ENCODE assay signal across 14 cellular contexts in the genomic region with DNA sequence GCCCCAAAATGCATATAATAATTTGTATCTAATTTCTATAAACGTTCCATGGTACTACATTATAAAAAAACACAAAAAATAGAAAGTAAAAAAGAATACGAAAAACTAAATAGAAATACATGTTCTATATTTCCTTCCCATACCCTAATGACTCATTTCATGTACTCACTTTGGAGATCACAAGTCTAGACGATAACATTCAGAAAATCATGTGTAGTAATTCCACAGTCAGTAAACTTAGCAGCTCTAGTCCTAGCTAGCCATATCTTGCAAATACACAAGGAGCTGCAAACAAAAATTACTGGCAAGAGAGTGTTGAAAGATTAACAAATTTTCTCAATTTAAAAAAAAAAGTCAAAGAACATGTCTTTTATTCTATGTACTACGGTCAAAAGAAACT. TPM values are rescaled to one million over a fixed set of nuclear protein-coding genes. Genes with fewer than 3 reads are reported as not detected.
DNase-seq lines count a peak whose midpoint lies in the region; ATAC-seq and TF ChIP-seq lines count a peak whose summit lies in the region.
"Had no signal": no experiment of that assay in that cellular context is flagged by ENCODE, and none has a peak within 500 bp of the region (broad histone marks: within the 10 kb centered on the region; RNA-seq: fewer than 3 reads in every experiment).

No MANE protein-coding gene starts in this region.

- no peaks in the 10 kb centered on the region for H3K27me3 ChIP-seq in breast epithelium
- H3K27me3 ChIP-seq in suprapubic skin = no peaks in the 10 kb centered on the region
- H3K27me3 ChIP-seq: Peyer's patch, thyroid gland had no signal

- no peaks in the 10 kb centered on the region for H3K27me3 Mint-ChIP-seq in MCF 10A (ENCODE audit: insufficient read depth, unreplicated experiment)
- no peaks in the 10 kb centered on the region for H3K27me3 Mint-ChIP-seq in WTC11 (ENCODE audit: low read depth)
- H3K27me3 Mint-ChIP-seq: activated naive CD4-positive, alpha-beta T cell treated with anti-CD3 and anti-CD28 coated beads, Interleukin-2, amount 10 ng/mL, durations not matched to agents 7 days and 5 days had no signal

- no peak for TF ChIP-seq EP300 in suprapubic skin (IDR thresholded peaks at IDR 0.05)

- DNase-seq in MCF 10A (ENCODE audit: unreplicated experiment) (peak; percentile 12), breast epithelium (ENCODE audit: low spot score in 2 of 2) (no peak), WTC11 (ENCODE audit: low spot score) (no peak), fibroblast of the aortic adventitia (ENCODE audit: low read depth) (no peak), suprapubic skin (ENCODE audit: low spot score in 2 of 2) (no peak), AG08396 (ENCODE audit: low spot score) (no peak), middle frontal gyrus (ENCODE audit: extremely low spot score, low spot score) (no peak), NCI-H1105 treated with DMSO at 0.1 percent for 48 hours (lab: John Stamatoyannopoulos, UW) (no peak)
- DNase-seq: activated CD4-positive, CD25-positive, alpha-beta regulatory T cell; activated naive CD4-positive, alpha-beta T cell treated with anti-CD3 and anti-CD28 coated beads, Interleukin-2, amount 10 ng/mL, durations not matched to agents 7 days and 5 days; NCI-H2081 treated with DMSO at 0.1 percent for 48 hours; Peyer's patch; thyroid gland had no signal

- WGBS in suprapubic skin = 65% methylated on average over 4 of the region's 4 CpGs

- H3K36me3 Mint-ChIP-seq in MCF 10A (ENCODE audit: insufficient read depth, unreplicated experiment) (peaks cover 48% of the 10 kb centered on the region), WTC11 (peaks cover 43% of the 10 kb centered on the region)

- TF ChIP-seq CTCF in MCF 10A (IDR thresholded peaks at IDR 0.05; ENCODE audit: unreplicated experiment) (no peak), breast epithelium (IDR thresholded peaks at IDR 0.05) (no peak), WTC11 (IDR thresholded peaks at IDR 0.05) (no peak), fibroblast of the aortic adventitia (IDR thresholded peaks at IDR 0.05; ENCODE audit: insufficient read depth, low read length) (no peak), suprapubic skin (IDR thresholded peaks at IDR 0.05) (no peak)

- no peaks in the 10 kb centered on the region for H3K4me1 ChIP-seq in breast epithelium
- H3K4me1 ChIP-seq in suprapubic skin = peaks cover 25% of the 10 kb centered on the region
- H3K4me1 ChIP-seq: parathyroid adenoma had no signal

- H3K4me1 Mint-ChIP-seq in MCF 10A (ENCODE audit: insufficient read depth, unreplicated experiment) = peaks cover 28% of the 10 kb centered on the region
- H3K4me1 Mint-ChIP-seq in WTC11 = peaks cover 8% of the 10 kb centered on the region

- CTCF ChIA-PET in MCF 10A (lab: Yijun Ruan, JAX) (interaction anchor here (0.6 to 2.7 kb wide), 3 partner anchors 10 to 135 kb away, joined by 4 to 11 read pairs (median 4); no protein-coding TSS in a partner anchor), WTC11 (lab: Charles Lee) (interaction anchor here (0.7 kb wide), 1 partner anchor 118 kb away, joined by 3 read pairs; no protein-coding TSS in a partner anchor)

- H3K9me3 Mint-ChIP-seq in MCF 10A (ENCODE audit: unreplicated experiment) (no peaks in the 10 kb centered on the region), WTC11 (no peaks in the 10 kb centered on the region)
- H3K9me3 Mint-ChIP-seq: activated naive CD4-positive, alpha-beta T cell treated with anti-CD3 and anti-CD28 coated beads, Interleukin-2, amount 10 ng/mL, durations not matched to agents 7 days and 5 days had no signal

- intact Hi-C loops in MCF 10A (cut with micrococcal nuclease) (loop anchor here (5.0 kb wide), 2 partner anchors 118 to 462 kb away; a partner anchor contains a TSS), breast epithelium (cut with DNase I; ENCODE audit: low total_unique reads) (no loop called here)

- ATAC-seq in WTC11 = no peak

- H3K4me3 ChIP-seq in breast epithelium (no peak overlapping the region), fibroblast of the aortic adventitia (ENCODE audit: low read depth, low read length) (peak overlapping the region; percentile 24), suprapubic skin (peak overlapping the region; percentile 54)

- H3K27ac ChIP-seq in breast epithelium = no peak overlapping the region
- H3K27ac ChIP-seq in suprapubic skin = no peak overlapping the region
- H3K27ac ChIP-seq: parathyroid adenoma, thyroid gland had no signal

- H3K27ac Mint-ChIP-seq in MCF 10A (ENCODE audit: low read depth, unreplicated experiment) = no peak overlapping the region
- H3K27ac Mint-ChIP-seq in WTC11 = peak overlapping the region; percentile 15
- H3K27ac Mint-ChIP-seq: activated naive CD4-positive, alpha-beta T cell treated with anti-CD3 and anti-CD28 coated beads, Interleukin-2, amount 10 ng/mL, durations not matched to agents 7 days and 5 days had no signal

- peak overlapping the region; percentile 88 for H3K4me3 Mint-ChIP-seq in MCF 10A (ENCODE audit: unreplicated experiment)
- peak overlapping the region; percentile 62 for H3K4me3 Mint-ChIP-seq in WTC11

- BruUV-seq in MCF 10A (replicated peaks; lab: Mats Ljungman, UMichigan) = no TSS peak

- H3K9me3 ChIP-seq in breast epithelium (no peaks in the 10 kb centered on the region), suprapubic skin (no peaks in the 10 kb centered on the region)
- H3K9me3 ChIP-seq: Peyer's patch, thyroid gland had no signal

- POLR2A ChIA-PET in MCF 10A (lab: Yijun Ruan, JAX) (interaction anchor here (1.0 to 3.8 kb wide), 14 partner anchors 8 to 230 kb away, joined by 3 to 56 read pairs (median 8); a partner anchor contains a TSS), WTC11 (lab: Charles Lee) (interaction anchor here (1.1 kb wide), 1 partner anchor 116 kb away, joined by 4 read pairs; a partner anchor contains a TSS)

- H3K36me3 ChIP-seq in breast epithelium (no peaks in the 10 kb centered on the region), suprapubic skin (peaks cover 23% of the 10 kb centered on the region)

- TF ChIP-seq POLR2A in breast epithelium (IDR thresholded peaks at IDR 0.05) (no peak), suprapubic skin (IDR thresholded peaks at IDR 0.05) (no peak)

TF ChIP-seq in WTC11, 78 proteins besides CTCF, POLR2A, EP300 and RAD21 (continues in another document):
- TF ChIP-seq EMX1 (CRISPR knock-in tag; IDR thresholded peaks at IDR 0.05) = no peak
- no peak for TF ChIP-seq TCF7 (CRISPR knock-in tag; IDR thresholded peaks at IDR 0.05; ENCODE audit: low read depth)
- TF ChIP-seq, protein P1, sequence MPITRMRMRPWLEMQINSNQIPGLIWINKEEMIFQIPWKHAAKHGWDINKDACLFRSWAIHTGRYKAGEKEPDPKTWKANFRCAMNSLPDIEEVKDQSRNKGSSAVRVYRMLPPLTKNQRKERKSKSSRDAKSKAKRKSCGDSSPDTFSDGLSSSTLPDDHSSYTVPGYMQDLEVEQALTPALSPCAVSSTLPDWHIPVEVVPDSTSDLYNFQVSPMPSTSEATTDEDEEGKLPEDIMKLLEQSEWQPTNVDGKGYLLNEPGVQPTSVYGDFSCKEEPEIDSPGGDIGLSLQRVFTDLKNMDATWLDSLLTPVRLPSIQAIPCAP (CRISPR knock-in tag; IDR thresholded peaks at IDR 0.05) = no peak
- TF ChIP-seq, protein P2, sequence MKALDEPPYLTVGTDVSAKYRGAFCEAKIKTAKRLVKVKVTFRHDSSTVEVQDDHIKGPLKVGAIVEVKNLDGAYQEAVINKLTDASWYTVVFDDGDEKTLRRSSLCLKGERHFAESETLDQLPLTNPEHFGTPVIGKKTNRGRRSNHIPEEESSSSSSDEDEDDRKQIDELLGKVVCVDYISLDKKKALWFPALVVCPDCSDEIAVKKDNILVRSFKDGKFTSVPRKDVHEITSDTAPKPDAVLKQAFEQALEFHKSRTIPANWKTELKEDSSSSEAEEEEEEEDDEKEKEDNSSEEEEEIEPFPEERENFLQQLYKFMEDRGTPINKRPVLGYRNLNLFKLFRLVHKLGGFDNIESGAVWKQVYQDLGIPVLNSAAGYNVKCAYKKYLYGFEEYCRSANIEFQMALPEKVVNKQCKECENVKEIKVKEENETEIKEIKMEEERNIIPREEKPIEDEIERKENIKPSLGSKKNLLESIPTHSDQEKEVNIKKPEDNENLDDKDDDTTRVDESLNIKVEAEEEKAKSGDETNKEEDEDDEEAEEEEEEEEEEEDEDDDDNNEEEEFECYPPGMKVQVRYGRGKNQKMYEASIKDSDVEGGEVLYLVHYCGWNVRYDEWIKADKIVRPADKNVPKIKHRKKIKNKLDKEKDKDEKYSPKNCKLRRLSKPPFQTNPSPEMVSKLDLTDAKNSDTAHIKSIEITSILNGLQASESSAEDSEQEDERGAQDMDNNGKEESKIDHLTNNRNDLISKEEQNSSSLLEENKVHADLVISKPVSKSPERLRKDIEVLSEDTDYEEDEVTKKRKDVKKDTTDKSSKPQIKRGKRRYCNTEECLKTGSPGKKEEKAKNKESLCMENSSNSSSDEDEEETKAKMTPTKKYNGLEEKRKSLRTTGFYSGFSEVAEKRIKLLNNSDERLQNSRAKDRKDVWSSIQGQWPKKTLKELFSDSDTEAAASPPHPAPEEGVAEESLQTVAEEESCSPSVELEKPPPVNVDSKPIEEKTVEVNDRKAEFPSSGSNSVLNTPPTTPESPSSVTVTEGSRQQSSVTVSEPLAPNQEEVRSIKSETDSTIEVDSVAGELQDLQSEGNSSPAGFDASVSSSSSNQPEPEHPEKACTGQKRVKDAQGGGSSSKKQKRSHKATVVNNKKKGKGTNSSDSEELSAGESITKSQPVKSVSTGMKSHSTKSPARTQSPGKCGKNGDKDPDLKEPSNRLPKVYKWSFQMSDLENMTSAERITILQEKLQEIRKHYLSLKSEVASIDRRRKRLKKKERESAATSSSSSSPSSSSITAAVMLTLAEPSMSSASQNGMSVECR (CRISPR knock-in tag; IDR thresholded peaks at IDR 0.05; ENCODE audit: borderline replicate concordance) = no peak
- no peak for TF ChIP-seq IRF2 (CRISPR knock-in tag; IDR thresholded peaks at IDR 0.05; ENCODE audit: borderline replicate concordance, low read depth)
- TF ChIP-seq SOX15 (CRISPR knock-in tag; IDR thresholded peaks at IDR 0.05) = no peak
- TF ChIP-seq RELA (CRISPR knock-in tag; IDR thresholded peaks at IDR 0.05; ENCODE audit: borderline replicate concordance) = no peak
- TF ChIP-seq CBFB (CRISPR knock-in tag; IDR thresholded peaks at IDR 0.05; ENCODE audit: low read depth) = no peak

RNA-seq across cellular contexts. Expression of a gene that starts 1.4 kb away (rescaled TPM):
- total RNA-seq in MCF 10A (2022) = 68.5 and 76.9 TPM in 2 replicates
- total RNA-seq in breast epithelium = 10 to 100 TPM; 22.2 to 44.3 (median 31.8) TPM
- total RNA-seq in WTC11 (2021) = 39.5 to 46.1 TPM (median 43.3 TPM) in 3 replicates
- 12.8 and 30.1 TPM in 2 replicates for total RNA-seq in fibroblast of the aortic adventitia (ENCODE audit: low replicate concordance)
- 10 to 100 TPM; 18.4 to 36.6 (median 25.7) TPM for total RNA-seq in suprapubic skin

RNA-seq across cellular contexts. Expression of a gene that starts 25.1 kb away (rescaled TPM):
- total RNA-seq in MCF 10A (2022) = not detected in 2 replicates
- total RNA-seq in breast epithelium = under 1 TPM in 2 of 3 donors, not detected in 1; 0.48 to 0.66 TPM
- not detected in 3 replicates for total RNA-seq in WTC11 (2021)
- not detected in 2 replicates for total RNA-seq in fibroblast of the aortic adventitia (ENCODE audit: low replicate concordance)
- 10 to 100 TPM in 1 of 4 donors, 1 to 10 TPM in 2, not detected in 1; 6.7 to 11.3 (median 8.4) TPM for total RNA-seq in suprapubic skin

Comparison
In these comparisons a context has a peak if more than half of its experiments do, and no peak if none do; other contexts are left out.
1. H3K4me3 ChIP-seq: peak in fibroblast of the aortic adventitia (single experiment) and suprapubic skin (single experiment); none in breast epithelium (0 of 3).